Comparison of ENCODE assay signal across 30 cellular contexts in the genomic region with DNA sequence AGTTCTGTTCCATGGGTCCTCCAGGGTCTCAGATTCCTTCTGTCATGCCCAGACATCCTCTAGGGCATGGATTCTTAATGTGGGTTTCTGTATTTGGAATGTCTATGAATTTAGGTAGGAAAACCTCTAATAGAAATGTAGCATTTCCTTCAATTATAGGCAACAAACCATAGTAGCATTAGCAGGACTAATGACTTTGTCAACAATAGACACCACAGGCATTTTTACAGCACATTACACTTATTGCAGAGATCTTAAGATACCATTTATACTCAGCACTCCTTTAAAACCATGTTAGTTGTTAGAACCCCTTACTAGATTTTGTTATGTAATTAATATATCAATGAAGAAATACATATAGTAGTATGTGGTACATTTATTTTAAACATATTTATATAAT.
"Had no signal": no experiment of that assay in that cellular context is flagged by ENCODE, and none has a peak within 500 bp of the region (broad histone marks: within the 10 kb centered on the region; RNA-seq: fewer than 3 reads in every experiment).

No MANE protein-coding gene starts in this region.

- H3K36me3 ChIP-seq: left lung, lower lobe of right lung, pancreas, prostate gland, right atrium auricular region, right lobe of liver, tibial nerve, uterus had no signal

- H3K4me1 ChIP-seq: left lung, lower lobe of right lung, prostate gland, right atrium auricular region, right lobe of liver, tibial nerve, uterus had no signal

- H3K27ac Mint-ChIP-seq: immature natural killer cell; naive thymus-derived CD8-positive, alpha-beta T cell; nephron; stimulated activated memory B cell treated with anti-CD40 and anti-IgM and Interleukin-4, amounts not matched to agents 10 μg/mL and 1 μg/mL and 100 μg/mL, for 72 hours; stimulated activated naive CD8-positive, alpha-beta T cell treated with anti-CD3 and anti-CD28 coated beads, Interleukin-15, amount 100 ng/mL, for 72 hours; type B pancreatic cell had no signal

- H3K4me2 ChIP-seq: smooth muscle cell had no signal

- H3K4me3 Mint-ChIP-seq: immature natural killer cell; naive thymus-derived CD8-positive, alpha-beta T cell; nephron; neural crest cell; stimulated activated memory B cell treated with anti-CD40 and anti-IgM and Interleukin-4, amounts not matched to agents 10 μg/mL and 1 μg/mL and 100 μg/mL, for 72 hours; stimulated activated naive CD8-positive, alpha-beta T cell treated with anti-CD3 and anti-CD28 coated beads, Interleukin-15, amount 100 ng/mL, for 72 hours; type B pancreatic cell had no signal

- H3K9me3 ChIP-seq: lower lobe of right lung, mucosa of descending colon, pancreas, prostate gland, right atrium auricular region, right lobe of liver, tibial nerve, uterus had no signal

- DNase-seq: hypothalamus; immature natural killer cell; kidney; left colon; left lung; lower lobe of right lung; midbrain; mucosa of descending colon; naive thymus-derived CD8-positive, alpha-beta T cell; nucleus accumbens; pancreas; posterior cingulate gyrus; right lobe of liver; stimulated activated CD4-positive, alpha-beta T cell treated with anti-CD3 and anti-CD28 coated beads, Interleukin-1b, Interleukin-23, amount 100 ng/mL, for 48 hours; stimulated activated CD4-positive, alpha-beta T cell treated with anti-CD3 and anti-CD28 coated beads, Interleukin-2, amount 100 ng/mL, for 48 hours; stimulated activated CD4-positive, alpha-beta T cell treated with anti-CD3 and anti-CD28 coated beads, Interleukin-4, amount 100 ng/mL, for 4 hours; stimulated activated CD8-positive, alpha-beta memory T cell treated with anti-CD3 and anti-CD28 coated beads, Interleukin-4, amount 100 ng/mL, for 48 hours; stimulated activated naive CD4-positive, alpha-beta T cell treated with Interleukin-2 at 50 U/mL for 16 hours; stimulated activated naive CD8-positive, alpha-beta T cell treated with anti-CD3 and anti-CD28 coated beads, Interleukin-15, amount 100 ng/mL, for 72 hours; substantia nigra; uterus had no signal

- ATAC-seq: left colon; lower lobe of right lung; mucosa of descending colon; naive thymus-derived CD8-positive, alpha-beta T cell; pancreas; right lobe of liver; stimulated activated memory B cell treated with anti-CD40 and anti-IgM and Interleukin-4, amounts not matched to agents 10 μg/mL and 1 μg/mL and 100 μg/mL, for 72 hours; stimulated activated naive CD8-positive, alpha-beta T cell treated with anti-CD3 and anti-CD28 coated beads, Interleukin-15, amount 100 ng/mL, for 72 hours had no signal

- H3K4me3 ChIP-seq: left lung, lower lobe of right lung, mucosa of descending colon, pancreas, prostate gland, right atrium auricular region, right lobe of liver, smooth muscle cell, tibial nerve, uterus had no signal

- H3K36me3 Mint-ChIP-seq: immature natural killer cell; naive thymus-derived CD8-positive, alpha-beta T cell; stimulated activated memory B cell treated with anti-CD40 and anti-IgM and Interleukin-4, amounts not matched to agents 10 μg/mL and 1 μg/mL and 100 μg/mL, for 72 hours; type B pancreatic cell had no signal

- FAIRE-seq: islet of Langerhans, kidney had no signal

- H3K27me3 ChIP-seq: left lung, pancreas, right atrium auricular region, right lobe of liver, tibial nerve, uterus had no signal

- H3K27ac ChIP-seq: left lung, lower lobe of right lung, pancreas, prostate gland, right atrium auricular region, right lobe of liver, tibial nerve, uterus had no signal

- H3K27me3 Mint-ChIP-seq: stimulated activated memory B cell treated with anti-CD40 and anti-IgM and Interleukin-4, amounts not matched to agents 10 μg/mL and 1 μg/mL and 100 μg/mL, for 72 hours; type B pancreatic cell had no signal

- H3K4me1 Mint-ChIP-seq: immature natural killer cell; naive thymus-derived CD8-positive, alpha-beta T cell; nephron; neural crest cell; stimulated activated memory B cell treated with anti-CD40 and anti-IgM and Interleukin-4, amounts not matched to agents 10 μg/mL and 1 μg/mL and 100 μg/mL, for 72 hours; stimulated activated naive CD8-positive, alpha-beta T cell treated with anti-CD3 and anti-CD28 coated beads, Interleukin-15, amount 100 ng/mL, for 72 hours had no signal

- H3K9me3 Mint-ChIP-seq: immature natural killer cell; naive thymus-derived CD8-positive, alpha-beta T cell; nephron; neural crest cell; stimulated activated memory B cell treated with anti-CD40 and anti-IgM and Interleukin-4, amounts not matched to agents 10 μg/mL and 1 μg/mL and 100 μg/mL, for 72 hours; stimulated activated naive CD8-positive, alpha-beta T cell treated with anti-CD3 and anti-CD28 coated beads, Interleukin-15, amount 100 ng/mL, for 72 hours had no signal
